Comparison of ENCODE assay signal across 8 cellular contexts in genomic region chr1:224922404-224923164, GRCh38. TPM values are rescaled to one million over a fixed set of nuclear protein-coding genes. Genes with fewer than 3 reads are reported as not detected.
A peak's percentile ranks its signal among the peaks of the same experiment; 100 is the strongest.
DNase-seq lines count a peak whose midpoint lies in the region; ATAC-seq, FAIRE-seq and TF ChIP-seq lines count a peak whose summit lies in the region.

No MANE protein-coding gene starts in this region.

- H3K9me3 ChIP-seq in smooth muscle cell (replicated peaks; ENCODE audit: low read depth) = no peaks in the 10 kb centered on the region

- peak; percentile 88 for FAIRE-seq in G401.6 (lab: Jason Lieb, UNC)

- H2AFZ ChIP-seq in smooth muscle cell (ENCODE audit: low read depth) = no peak overlapping the region

- H3K4me1 ChIP-seq in smooth muscle cell (ENCODE audit: low read depth) = peaks cover 8% of the 10 kb centered on the region

- no peaks in the 10 kb centered on the region for H3K36me3 Mint-ChIP-seq in WTC11
- no peaks in the 10 kb centered on the region for H3K36me3 Mint-ChIP-seq in immature natural killer cell

- CTCF ChIA-PET in WTC11 (lab: Charles Lee) = interaction anchor here (0.5 to 2.3 kb wide), 94 partner anchors 10 to 806 kb away, joined by 3 to 76 read pairs (median 4); partner anchors contain the start of genes CNIH3 and WDR26

- H3K27ac ChIP-seq in smooth muscle cell (ENCODE audit: low read depth) = no peak overlapping the region

- POLR2A ChIA-PET in WTC11 (lab: Charles Lee) = no interaction called here

- TF ChIP-seq CTCF in WTC11 (IDR thresholded peaks at IDR 0.05) = peak; percentile 42
- TF ChIP-seq CTCF in smooth muscle cell (IDR thresholded peaks at IDR 0.05; ENCODE audit: borderline replicate concordance, insufficient read depth, poor library complexity, severe bottlenecking) = peak; percentile 75

- H3F3A ChIP-seq in smooth muscle cell (ENCODE audit: low read depth) = no peaks in the 10 kb centered on the region

- DNase-seq in HCEC 1CT (peak; percentile 14), NCI-H2029 treated with DMSO at 0.1 percent for 48 hours (lab: John Stamatoyannopoulos, UW) (peak; percentile 29), WTC11 (ENCODE audit: low spot score) (no peak), left ventricle myocardium superior (no peak), smooth muscle cell (lab: John Stamatoyannopoulos, UW; ENCODE audit: unreplicated experiment) (no peak), immature natural killer cell (no peak)

- WGBS in smooth muscle cell (ENCODE audit: low lambda C conversion rate) = 35% methylated on average over 5 of the region's 5 CpGs

- peaks cover 1% of the 10 kb centered on the region for H3K27me3 Mint-ChIP-seq in WTC11 (ENCODE audit: low read depth)
- H3K27me3 Mint-ChIP-seq in immature natural killer cell (ENCODE audit: low read depth in 3 of 3) = peaks cover 0 to 8% (median 2%) of the 10 kb centered on the region in 3 donors

- H3K4me3 ChIP-seq in smooth muscle cell = no peak overlapping the region

- H3K79me2 ChIP-seq in smooth muscle cell (ENCODE audit: low read depth) = no peaks in the 10 kb centered on the region

- H3K9ac ChIP-seq in smooth muscle cell (ENCODE audit: low read depth) = no peak overlapping the region

- H3K4me1 Mint-ChIP-seq in WTC11 = no peaks in the 10 kb centered on the region
- no peaks in the 10 kb centered on the region for H3K4me1 Mint-ChIP-seq in immature natural killer cell

- no peak overlapping the region for H3K4me3 Mint-ChIP-seq in WTC11
- H3K4me3 Mint-ChIP-seq in immature natural killer cell = no peak overlapping the region

- intact Hi-C loops in left ventricle myocardium superior (cut with micrococcal nuclease) = no loop called here

- no peaks in the 10 kb centered on the region for H4K20me1 ChIP-seq in smooth muscle cell (ENCODE audit: low read depth)

- ATAC-seq in WTC11 (peak; percentile 98), left ventricle myocardium superior (peak; percentile 39), GM21619 (IDR thresholded peaks at IDR 0.05; ENCODE audit: unreplicated experiment) (no peak)

- no peaks in the 10 kb centered on the region for H3K36me3 ChIP-seq in smooth muscle cell (ENCODE audit: low read depth)

- no peaks in the 10 kb centered on the region for H3K27me3 ChIP-seq in smooth muscle cell (ENCODE audit: low read depth)

- H3K9me3 Mint-ChIP-seq in WTC11 (peaks cover 4% of the 10 kb centered on the region), immature natural killer cell (peaks cover 0 to 1% (median 0%) of the 10 kb centered on the region in 6 donors)

- H3K4me2 ChIP-seq in smooth muscle cell = no peak overlapping the region

- no peak overlapping the region for H3K27ac Mint-ChIP-seq in WTC11
- H3K27ac Mint-ChIP-seq in immature natural killer cell = no peak overlapping the region

TF ChIP-seq in WTC11, 78 proteins besides CTCF, POLR2A, EP300 and RAD21:
- TF ChIP-seq ZNF121 (CRISPR knock-in tag; IDR thresholded peaks at IDR 0.05) = peak; percentile 62; the same call in 1 of the 2 replicates
- no peak for TF ChIP-seq ETV6 (CRISPR knock-in tag; IDR thresholded peaks at IDR 0.05)
- no peak for TF ChIP-seq NR3C1 (CRISPR knock-in tag; conservative IDR thresholded peaks at IDR 0.05; ENCODE audit: low read depth)
- TF ChIP-seq MAX (CRISPR knock-in tag; IDR thresholded peaks at IDR 0.05) = peak; percentile 59; the same call in 1 of the 2 replicates
- no peak for TF ChIP-seq E2F1 (CRISPR knock-in tag; IDR thresholded peaks at IDR 0.05)

RNA-seq across cellular contexts. Expression of gene DNAH14, which starts 6.9 kb away (rescaled TPM):
- total RNA-seq in WTC11 (2021) = 34.1 to 36.9 TPM (median 35.4 TPM) in 3 replicates
- 5.5 TPM for total RNA-seq in left ventricle myocardium superior
- total RNA-seq in smooth muscle cell = 36.7 and 44.0 TPM in 2 replicates
- 9.4 and 13.1 TPM in 2 replicates for polyA plus RNA-seq in smooth muscle cell
- 1 to 10 TPM in 2 of 3 donors, under 1 TPM in 1; 0.14 to 2.3 (median 1.4) TPM for polyA plus RNA-seq in immature natural killer cell

Comparison
In these comparisons a context has a peak if more than half of its experiments do, and no peak if none do; other contexts are left out.
1. DNase-seq: peak in HCEC 1CT (single experiment) and NCI-H2029 treated with DMSO at 0.1 percent for 48 hours (single experiment); none in WTC11 (single experiment), left ventricle myocardium superior (single experiment), smooth muscle cell (single experiment) and immature natural killer cell (0 of 3).